Comparison of ENCODE assay signal across 28 cellular contexts in genomic region chr1:32771561-32772280, GRCh38. TPM values are rescaled to one million over a fixed set of nuclear protein-coding genes. Genes with fewer than 3 reads are reported as not detected.
DNase-seq lines count a peak whose midpoint lies in the region; ATAC-seq, FAIRE-seq and TF ChIP-seq lines count a peak whose summit lies in the region.
"Had no signal": no experiment of that assay in that cellular context is flagged by ENCODE, and none has a peak within 500 bp of the region (broad histone marks: within the 10 kb centered on the region; RNA-seq: fewer than 3 reads in every experiment).

No MANE protein-coding gene starts in this region.

- peaks cover 7 to 22% of the 10 kb centered on the region in 2 experiments for H4K20me1 ChIP-seq in H1 (replicated peaks in 1 of 2; ENCODE audit: control insufficient read depth in 1 of 2, insufficient read depth in 2 of 2, low read length in 2 of 2)

- H3K27me3 ChIP-seq in HUES64 (ENCODE audit: insufficient read depth, low read length): no peaks in the 10 kb centered on the region
- no peaks in the 10 kb centered on the region for H3K27me3 ChIP-seq in H1 (replicated peaks in 1 of 4; ENCODE audit: control insufficient read depth in 3 of 4, extremely low read depth in 1 of 4, insufficient read depth in 3 of 4, low read length in 3 of 4)

- CTCF ChIA-PET in H1 (lab: Charles Lee; ENCODE audit: partially characterized antibody): interaction anchor here (0.6 to 12.2 kb wide), 23 partner anchors 9 to 372 kb away, joined by 3 to 329 read pairs (median 10); partner anchors contain the start of gene SYNC

- no peak overlapping the region for H3K23ac ChIP-seq in H1 (ENCODE audit: insufficient read length)

- 0 out of 2 replicates have a peak, but pooled peaks cover 4% of the 10 kb centered on the region for H3K23me2 ChIP-seq in H1 (ENCODE audit: low read depth, low read length)

- in situ Hi-C loops in GM13977 (cut with MboI; ENCODE audit: low pct_unique_long_range_greater_than_20kb, low sequenced_read_pairs, unreplicated experiment): no loop called here

- H3K79me1 ChIP-seq in H1 (ENCODE audit: low read depth, low read length): peaks cover 11% of the 10 kb centered on the region

- no peak overlapping the region for H4K91ac ChIP-seq in H1 (replicated peaks; ENCODE audit: insufficient read length, low read length)

- no peak overlapping the region for H2AK5ac ChIP-seq in H1 (ENCODE audit: low read depth, low read length)

- H3K4me2 ChIP-seq in H1 (ENCODE audit: insufficient read depth in 1 of 2, low read depth in 2 of 2, low read length in 2 of 2): no peak overlapping the region

- H3K9ac ChIP-seq in HUES64 (ENCODE audit: low read depth, low read length): no peak overlapping the region
- H3K9ac ChIP-seq in H1 (replicated peaks in 1 of 4; ENCODE audit: extremely low read depth in 1 of 4, low read depth in 3 of 4, low read length in 3 of 4): no peak overlapping the region

- no peak overlapping the region for H2BK15ac ChIP-seq in H1 (ENCODE audit: low read length)

- peak; percentile 27 for DNase-seq in GM13977 (ENCODE audit: low spot score)
- peak in 1 of 2 experiments; percentile 52 for DNase-seq in H1 (ENCODE audit: low read depth in 1 of 2, low spot score in 2 of 2)
- DNase-seq in posterior vena cava (ENCODE audit: low spot score): peak; percentile 82
- DNase-seq in NCI-H345 (lab: John Stamatoyannopoulos, UW): no peak
- DNase-seq: activated CD4-positive, CD25-positive, alpha-beta regulatory T cell treated with anti-CD3 and anti-CD28 coated beads, Interleukin-2, amount 50 U/mL, for 72 hours; activated CD8-positive, alpha-beta T cell treated with anti-CD3 and anti-CD28 coated beads for 36 hours; activated effector memory CD4-positive, alpha-beta T cell treated with Interleukin-2 at 50 U/mL for 16 hours; activated naive CD8-positive, alpha-beta T cell treated with anti-CD3 and anti-CD28 coated beads for 36 hours; CD4-positive, alpha-beta T cell; DMS 273 treated with DMSO at 0.1 percent for 48 hours; GOT3; mesenchymal stem cell; NCI-H1105 treated with DMSO at 0.1 percent for 48 hours; NCI-H2081; NCI-H226; NCI-H748 treated with DMSO at 0.1 percent for 48 hours; occipital lobe; OCI-M1; SIG-M5; stimulated activated CD4-positive, alpha-beta T cell treated with anti-CD3 and anti-CD28 coated beads, Interleukin-4, amount 100 ng/mL, for 24 hours; stimulated activated naive CD4-positive, alpha-beta T cell had no signal

- POLR2A ChIA-PET in H1 (lab: Charles Lee; ENCODE audit: partially characterized antibody): interaction anchor here (0.8 to 12.6 kb wide), 18 partner anchors 11 to 377 kb away, joined by 3 to 295 read pairs (median 11); partner anchors contain the start of genes BSDC1, S100PBP, SYNC and YARS1

- H3K4me1 ChIP-seq in HUES64 (ENCODE audit: insufficient read depth, low read length): peaks cover 17% of the 10 kb centered on the region
- peaks cover 4 to 32% (median 17%) of the 10 kb centered on the region in 4 experiments for H3K4me1 ChIP-seq in H1 (replicated peaks in 1 of 4; ENCODE audit: control insufficient read depth in 3 of 4, insufficient read depth in 4 of 4, low read length in 3 of 4)

- no peak overlapping the region for H4K5ac ChIP-seq in H1 (ENCODE audit: insufficient read length, low read depth, low read length)

- H3K9me3 ChIP-seq in HUES64 (ENCODE audit: insufficient read depth, low read depth, low read length) (no peaks in the 10 kb centered on the region), H1 (ENCODE audit: insufficient read depth in 2 of 2, low read depth in 1 of 2, low read length in 1 of 2) (no peaks in the 10 kb centered on the region)

- H2BK12ac ChIP-seq in H1 (ENCODE audit: low read depth, low read length): no peak overlapping the region

- peak overlapping the region; percentile 16; the same call in 1 of the 2 replicates for H2BK5ac ChIP-seq in H1 (ENCODE audit: low read depth, low read length)

- no peak overlapping the region for H2BK20ac ChIP-seq in H1 (ENCODE audit: low read length)

- no peak overlapping the region for H2AFZ ChIP-seq in H1 (ENCODE audit: low read length)

- H3K56ac ChIP-seq in H1 (replicated peaks; ENCODE audit: insufficient read length, low read depth, low read length): no peak overlapping the region

- no peak overlapping the region for H4K8ac ChIP-seq in H1 (ENCODE audit: extremely low read depth, insufficient read depth, low read length)

- ATAC-seq in SK-N-SH treated with all-trans-retinoic acid at 6 μM for 48 hours (no peak), HG03521 (IDR thresholded peaks at IDR 0.05; ENCODE audit: unreplicated experiment) (no peak)
- ATAC-seq: activated CD8-positive, alpha-beta T cell treated with anti-CD3 and anti-CD28 coated beads for 36 hours had no signal

- H3K27ac ChIP-seq in HUES64 (ENCODE audit: low read depth, low read length) (peak overlapping the region; percentile 31; the same call in 1 of the 2 replicates), H1 (ENCODE audit: low read depth, low read length) (no peak overlapping the region)
- H3K27ac ChIP-seq: HL-60 had no signal

- WGBS in HUES64: 90% methylated on average over 30 of the region's 30 CpGs
- 95% methylated on average over 25 of the region's 30 CpGs; no CpG with 5 or more reads in 1 of the 2 experiments for WGBS in H1 (ENCODE audit: extremely low coverage in 1 of 2, insufficient coverage in 1 of 2, insufficient read length in 1 of 2, insufficient replicate concordance in 2 of 2, low coverage in 1 of 2, low lambda C conversion rate in 2 of 2, missing lambda C conversion rate in 1 of 2), 2 experiments

- no peak overlapping the region for H3K4me3 ChIP-seq in HUES64 (ENCODE audit: low read length)
- no peak overlapping the region for H3K4me3 ChIP-seq in H1 (ENCODE audit: extremely low read depth in 1 of 4, insufficient read depth in 2 of 4, low read depth in 3 of 4, low read length in 4 of 4)

- TF ChIP-seq POLR2A in H1 (IDR thresholded peaks at IDR 0.05; ENCODE audit: control extremely low read depth in 1 of 2, low read depth in 2 of 2, low read length in 2 of 2): no peak

- FAIRE-seq in H1 (lab: Jason Lieb, UNC): no peak
- FAIRE-seq: astrocyte, endothelial cell of umbilical vein, GM18507 had no signal

- intact Hi-C loops in posterior vena cava (cut with DNase I): loop anchor here (5.0 kb wide), 1 partner anchor 59 kb away; no protein-coding TSS in a partner anchor

- peak overlapping the region; percentile 10 for H3K4ac ChIP-seq in H1 (replicated peaks; ENCODE audit: insufficient read length, low read depth, low read length)

- no peak overlapping the region for H3K14ac ChIP-seq in H1 (ENCODE audit: insufficient read length)

- TF ChIP-seq CTCF in GM13977 (IDR thresholded peaks at IDR 0.05; ENCODE audit: extremely low read depth, insufficient read depth, missing control alignments): no peak
- TF ChIP-seq CTCF in H1 (IDR thresholded peaks at IDR 0.05; ENCODE audit: control extremely low read depth in 1 of 3, insufficient read depth in 1 of 3, low read depth in 1 of 3, low read length in 3 of 3): no peak

- H3K18ac ChIP-seq in H1 (ENCODE audit: extremely low read depth, low read length): no peak overlapping the region; the same call in 1 of the 2 replicates

- peaks cover 5 to 16% of the 10 kb centered on the region in 2 experiments for H3K79me2 ChIP-seq in H1 (ENCODE audit: control insufficient read depth in 1 of 2, insufficient read depth in 2 of 2, low read length in 2 of 2)

- H3K36me3 ChIP-seq in HUES64 (ENCODE audit: insufficient read depth, low read length) (peaks cover 58% of the 10 kb centered on the region), H1 (ENCODE audit: control insufficient read depth in 2 of 4, insufficient read depth in 4 of 4, low read length in 3 of 4) (peaks cover 12 to 60% (median 31%) of the 10 kb centered on the region in 4 experiments; a peak in 7 of 8 replicates)

- TF ChIP-seq EP300 in H1 (IDR thresholded peaks at IDR 0.05; ENCODE audit: borderline replicate concordance in 1 of 2, low read depth in 2 of 2, low read length in 2 of 2): no peak

- H2BK120ac ChIP-seq in H1 (replicated peaks; ENCODE audit: low read depth, low read length): no peak overlapping the region

- TF ChIP-seq RAD21 in H1 (IDR thresholded peaks at IDR 0.05 in 1 of 2, conservative IDR thresholded peaks at IDR 0.05 in 1 of 2; ENCODE audit: low read depth in 2 of 2, low read length in 2 of 2): peak in 1 of 2 experiments; percentile 10; a peak in 1 of 4 replicates

TF ChIP-seq in H1, 55 proteins besides CTCF, POLR2A, EP300 and RAD21:
- TF ChIP-seq CREB1 (IDR thresholded peaks at IDR 0.05) (no peak), POLR2AphosphoS5 (IDR thresholded peaks at IDR 0.05; ENCODE audit: low read depth, low read length) (peak; percentile 38; the same call in 1 of the 2 replicates), GTF2F1 (IDR thresholded peaks at IDR 0.05; ENCODE audit: borderline replicate concordance, low read depth, low read length) (no peak)

TF ChIP-seq in SK-N-SH treated with all-trans-retinoic acid at 6 μM for 48 hours, 23 proteins besides CTCF, POLR2A, EP300 and RAD21 (continues in another document):
- TF ChIP-seq SNAI2 (CRISPR knock-in tag; IDR thresholded peaks at IDR 0.05) (no peak), ZFP30 (CRISPR knock-in tag; IDR thresholded peaks at IDR 0.05) (no peak), TOX (CRISPR knock-in tag; IDR thresholded peaks at IDR 0.05; ENCODE audit: borderline replicate concordance) (no peak)

RNA-seq across cellular contexts. Expression of gene YARS1, which starts 45.4 kb away (rescaled TPM):
- polyA plus RNA-seq in HUES64 (2013, experiment 1 of 2): 132 TPM
- 122 TPM for polyA plus RNA-seq in HUES64 (2013, experiment 2 of 2)
- 226 and 230 TPM in 2 replicates for total RNA-seq in H1 (2021; fragmentation: NEBNext Ultra II Directional; extraction: Animal tissue kit (Norgen Biotek cat#: 25700))
- polyA plus RNA-seq in H1 (2011; rRNA removed): 47.1 and 55.6 TPM in 2 replicates
- polyA plus RNA-seq in H1 (2011; cell fraction: cytosol; rRNA removed): 88.6 TPM
- 95.0 TPM for polyA plus RNA-seq in H1 (2011; cell fraction: nucleus; rRNA removed)
- polyA plus RNA-seq in H1 (2012, experiment 1 of 2): 158 to 225 TPM (median 175 TPM) in 4 replicates
- polyA plus RNA-seq in H1 (2012, experiment 2 of 2): 92.7 TPM
- 125 TPM for polyA plus RNA-seq in H1 (2013, experiment 1 of 2)
- polyA plus RNA-seq in H1 (2013, experiment 2 of 2): 123 TPM
- 131 and 147 TPM in 2 replicates for polyA minus RNA-seq in H1 (2011; rRNA and poly(A)+ RNA removed)
- 73.1 TPM for polyA minus RNA-seq in H1 (2011; cell fraction: cytosol; rRNA and poly(A)+ RNA removed)
- 73.2 TPM for polyA minus RNA-seq in H1 (2011; cell fraction: nucleus; rRNA and poly(A)+ RNA removed)
- 10 to 100 TPM; 74.2 to 85.5 TPM for total RNA-seq in posterior vena cava

RNA-seq across cellular contexts. Expression of gene S100PBP, which starts 45.7 kb away (rescaled TPM):
- polyA plus RNA-seq in HUES64 (2013, experiment 1 of 2): 26.0 TPM
- polyA plus RNA-seq in HUES64 (2013, experiment 2 of 2): 24.2 TPM
- total RNA-seq in H1 (2021; fragmentation: NEBNext Ultra II Directional; extraction: Animal tissue kit (Norgen Biotek cat#: 25700)): 65.7 and 68.3 TPM in 2 replicates
- polyA plus RNA-seq in H1 (2011; rRNA removed): 22.4 and 43.8 TPM in 2 replicates
- 46.4 TPM for polyA plus RNA-seq in H1 (2011; cell fraction: cytosol; rRNA removed)
- 33.6 TPM for polyA plus RNA-seq in H1 (2011; cell fraction: nucleus; rRNA removed)
- polyA plus RNA-seq in H1 (2012, experiment 1 of 2): 32.9 to 54.0 TPM (median 40.1 TPM) in 4 replicates
- polyA plus RNA-seq in H1 (2012, experiment 2 of 2): 5.2 TPM
- polyA plus RNA-seq in H1 (2013, experiment 1 of 2): 23.7 TPM
- 20.8 TPM for polyA plus RNA-seq in H1 (2013, experiment 2 of 2)
- polyA minus RNA-seq in H1 (2011; rRNA and poly(A)+ RNA removed): 52.7 and 60.1 TPM in 2 replicates
- polyA minus RNA-seq in H1 (2011; cell fraction: cytosol; rRNA and poly(A)+ RNA removed): 42.5 TPM
- polyA minus RNA-seq in H1 (2011; cell fraction: nucleus; rRNA and poly(A)+ RNA removed): 53.5 TPM
- 10 to 100 TPM; 24.2 to 30.8 TPM for total RNA-seq in posterior vena cava
